Comparison of ENCODE assay signal across 11 cellular contexts in the genomic region with DNA sequence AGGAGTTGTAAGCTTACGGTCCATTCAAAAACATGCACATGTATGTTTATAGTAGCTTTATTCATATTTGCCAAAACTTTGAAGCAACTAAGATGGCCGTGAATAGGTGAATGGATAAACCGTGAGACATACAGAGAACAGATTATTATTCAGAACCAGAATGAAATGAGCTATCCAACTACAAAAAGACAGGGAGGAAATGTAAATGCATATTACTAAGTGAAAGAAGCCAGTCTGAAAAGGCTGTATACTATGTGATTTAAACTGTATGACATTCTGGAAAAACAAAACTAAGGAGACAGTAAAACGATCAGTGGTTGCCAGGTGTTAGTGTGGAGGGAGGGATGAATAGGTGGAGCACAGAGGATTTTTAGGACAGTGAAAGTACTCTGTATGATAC.
"Had no signal": no experiment of that assay in that cellular context is flagged by ENCODE, and none has a peak within 500 bp of the region (broad histone marks: within the 10 kb centered on the region; RNA-seq: fewer than 3 reads in every experiment).

No MANE protein-coding gene starts in this region.

- H3K4me1 Mint-ChIP-seq: memory B cell had no signal

- DNase-seq: amniotic stem cell; effector CD8-positive, alpha-beta T cell; immature natural killer cell; left ventricle myocardium superior; SJCRH30; stimulated activated naive CD4-positive, alpha-beta T cell; uterus had no signal

- H3K27ac Mint-ChIP-seq: dendritic cell treated with granulocyte-macrophage colony-stimulating factor and Interleukin-4, amounts not matched to agents 40 ng/mL and 50 ng/mL, for 4 days; immature natural killer cell; memory B cell had no signal

- FAIRE-seq: TTC549 had no signal

- ATAC-seq: left ventricle myocardium superior had no signal

- H3K36me3 Mint-ChIP-seq: immature natural killer cell, memory B cell had no signal

- H3K4me3 Mint-ChIP-seq: dendritic cell treated with granulocyte-macrophage colony-stimulating factor and Interleukin-4, amounts not matched to agents 40 ng/mL and 50 ng/mL, for 4 days; immature natural killer cell; memory B cell; neural crest cell had no signal

- H3K9me3 Mint-ChIP-seq: dendritic cell treated with granulocyte-macrophage colony-stimulating factor and Interleukin-4, amounts not matched to agents 40 ng/mL and 50 ng/mL, for 4 days; immature natural killer cell; memory B cell had no signal
